In the genomic region with DNA sequence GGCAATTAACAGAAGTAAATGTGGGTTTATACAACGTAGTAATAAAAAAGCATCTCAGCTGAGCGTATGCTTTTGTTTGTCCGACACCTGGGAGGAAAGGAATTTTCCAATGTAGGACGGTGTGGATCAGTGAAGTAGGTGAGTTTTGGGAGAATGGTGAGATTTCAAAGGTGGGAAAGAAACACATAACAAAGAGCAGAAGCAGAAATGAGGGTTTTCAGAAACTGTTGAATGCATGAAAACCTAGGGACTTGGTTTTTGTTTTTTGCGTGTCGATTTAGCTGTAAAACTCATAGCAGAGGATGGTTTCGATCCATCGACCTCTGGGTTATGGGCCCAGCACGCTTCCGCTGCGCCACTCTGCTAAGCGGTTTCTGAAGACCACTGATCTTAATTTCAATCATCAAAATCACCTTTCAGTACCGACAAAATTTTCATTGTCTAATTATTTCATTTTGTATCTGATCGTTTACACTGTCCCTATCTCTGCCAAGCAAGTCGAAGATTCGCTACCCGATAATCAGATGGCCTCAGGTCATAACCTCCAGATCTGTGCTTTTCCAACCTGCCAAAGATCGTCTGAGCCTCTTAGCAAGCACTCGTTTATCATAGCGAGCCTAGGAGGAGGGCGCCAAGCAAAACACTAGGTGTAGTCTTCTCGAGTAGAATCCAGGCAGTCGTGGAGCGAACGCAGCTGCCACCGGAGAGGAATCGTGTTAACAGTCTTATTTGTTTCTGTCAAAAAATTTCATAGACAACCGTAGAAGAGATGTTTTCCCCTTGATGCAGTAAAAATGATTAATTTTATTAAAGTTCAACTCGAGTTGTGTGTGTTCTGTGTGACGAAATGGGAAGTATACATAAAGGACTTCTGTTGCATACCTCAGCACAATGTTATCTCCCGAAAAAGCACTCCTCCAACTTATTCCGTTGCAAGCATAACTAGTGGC, we compare ENCODE assay signal across 1 cellular context.
A peak's percentile ranks its signal among the peaks of the same experiment; 100 is the strongest.
TF ChIP-seq lines count a peak whose summit lies in the region.

No MANE protein-coding gene starts in this region.

TF ChIP-seq in HepG2, 621 proteins besides CTCF, POLR2A, EP300 and RAD21 (continued from another document and continues in another):
- TF ChIP-seq, protein P1, sequence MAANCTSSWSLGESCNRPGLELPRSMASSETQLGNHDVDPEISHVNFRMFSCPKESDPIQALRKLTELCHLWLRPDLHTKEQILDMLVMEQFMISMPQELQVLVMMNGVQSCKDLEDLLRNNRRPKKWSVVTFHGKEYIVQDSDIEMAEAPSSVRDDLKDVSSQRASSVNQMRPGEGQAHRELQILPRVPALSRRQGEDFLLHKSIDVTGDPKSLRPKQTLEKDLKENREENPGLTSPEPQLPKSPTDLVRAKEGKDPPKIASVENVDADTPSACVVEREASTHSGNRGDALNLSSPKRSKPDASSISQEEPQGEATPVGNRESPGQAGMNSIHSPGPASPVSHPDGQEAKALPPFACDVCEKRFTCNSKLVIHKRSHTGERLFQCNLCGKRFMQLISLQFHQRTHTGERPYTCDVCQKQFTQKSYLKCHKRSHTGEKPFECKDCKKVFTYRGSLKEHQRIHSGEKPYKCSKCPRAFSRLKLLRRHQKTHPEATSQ (CRISPR knock-in tag; IDR thresholded peaks at IDR 0.05; ENCODE audit: borderline replicate concordance): no peak
- TF ChIP-seq SIN3A (IDR thresholded peaks at IDR 0.05; ENCODE audit: borderline replicate concordance, low read depth, low read length) (0 out of 2 replicates have a peak, but pooled peaks have one; percentile 21), ELF3 (CRISPR knock-in tag; IDR thresholded peaks at IDR 0.05) (no peak; the same call in 1 of the 2 replicates), ZNF746 (CRISPR knock-in tag; IDR thresholded peaks at IDR 0.05) (no peak), MTF2 (CRISPR knock-in tag; IDR thresholded peaks at IDR 0.05; ENCODE audit: borderline replicate concordance) (0 out of 2 replicates have a peak, but pooled peaks have one; percentile 48), ZNF343 (CRISPR knock-in tag; IDR thresholded peaks at IDR 0.05) (0 out of 2 replicates have a peak, but pooled peaks have one; percentile 40), U2AF1 (optimal IDR thresholded peaks at IDR 0.05; ENCODE audit: low read depth, low read length) (no peak), TBL1XR1 (IDR thresholded peaks at IDR 0.05; ENCODE audit: borderline replicate concordance, low read length, partially characterized antibody) (no peak), CENPX (CRISPR knock-in tag; IDR thresholded peaks at IDR 0.05) (no peak), NPAS2 (CRISPR knock-in tag; IDR thresholded peaks at IDR 0.05; ENCODE audit: borderline replicate concordance) (no peak), ZC3H4 (CRISPR knock-in tag; IDR thresholded peaks at IDR 0.05; ENCODE audit: borderline replicate concordance) (no peak), ZNF768 (CRISPR knock-in tag; IDR thresholded peaks at IDR 0.05) (no peak; the same call in 1 of the 2 replicates), ZNF484 (CRISPR knock-in tag; IDR thresholded peaks at IDR 0.05; ENCODE audit: borderline replicate concordance, low read depth) (no peak), ESRRA (CRISPR knock-in tag; IDR thresholded peaks at IDR 0.05; ENCODE audit: low read depth) (no peak), MIXL1 (CRISPR knock-in tag; IDR thresholded peaks at IDR 0.05) (peak; percentile 44; the same call in 1 of the 2 replicates), MED8 (CRISPR knock-in tag; IDR thresholded peaks at IDR 0.05; ENCODE audit: insufficient replicate concordance) (no peak), ISX (CRISPR knock-in tag; conservative IDR thresholded peaks at IDR 0.05) (no peak), PAF1 (CRISPR knock-in tag; IDR thresholded peaks at IDR 0.05) (no peak), NONO (IDR thresholded peaks at IDR 0.05) (no peak), NONO (CRISPR knock-in tag; conservative IDR thresholded peaks at IDR 0.05) (0 out of 2 replicates have a peak, but pooled peaks have one; percentile 1), FOXM1 (CRISPR knock-in tag; IDR thresholded peaks at IDR 0.05) (no peak), TOE1 (CRISPR knock-in tag; IDR thresholded peaks at IDR 0.05) (no peak; the same call in 1 of the 2 replicates), ZNF891 (CRISPR knock-in tag; IDR thresholded peaks at IDR 0.05) (no peak)
- TF ChIP-seq, protein P2, sequence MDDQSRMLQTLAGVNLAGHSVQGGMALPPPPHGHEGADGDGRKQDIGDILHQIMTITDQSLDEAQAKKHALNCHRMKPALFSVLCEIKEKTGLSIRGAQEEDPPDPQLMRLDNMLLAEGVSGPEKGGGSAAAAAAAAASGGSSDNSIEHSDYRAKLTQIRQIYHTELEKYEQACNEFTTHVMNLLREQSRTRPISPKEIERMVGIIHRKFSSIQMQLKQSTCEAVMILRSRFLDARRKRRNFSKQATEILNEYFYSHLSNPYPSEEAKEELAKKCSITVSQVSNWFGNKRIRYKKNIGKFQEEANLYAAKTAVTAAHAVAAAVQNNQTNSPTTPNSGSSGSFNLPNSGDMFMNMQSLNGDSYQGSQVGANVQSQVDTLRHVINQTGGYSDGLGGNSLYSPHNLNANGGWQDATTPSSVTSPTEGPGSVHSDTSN (CRISPR knock-in tag; IDR thresholded peaks at IDR 0.05; ENCODE audit: borderline replicate concordance): no peak
- TF ChIP-seq, protein P3, sequence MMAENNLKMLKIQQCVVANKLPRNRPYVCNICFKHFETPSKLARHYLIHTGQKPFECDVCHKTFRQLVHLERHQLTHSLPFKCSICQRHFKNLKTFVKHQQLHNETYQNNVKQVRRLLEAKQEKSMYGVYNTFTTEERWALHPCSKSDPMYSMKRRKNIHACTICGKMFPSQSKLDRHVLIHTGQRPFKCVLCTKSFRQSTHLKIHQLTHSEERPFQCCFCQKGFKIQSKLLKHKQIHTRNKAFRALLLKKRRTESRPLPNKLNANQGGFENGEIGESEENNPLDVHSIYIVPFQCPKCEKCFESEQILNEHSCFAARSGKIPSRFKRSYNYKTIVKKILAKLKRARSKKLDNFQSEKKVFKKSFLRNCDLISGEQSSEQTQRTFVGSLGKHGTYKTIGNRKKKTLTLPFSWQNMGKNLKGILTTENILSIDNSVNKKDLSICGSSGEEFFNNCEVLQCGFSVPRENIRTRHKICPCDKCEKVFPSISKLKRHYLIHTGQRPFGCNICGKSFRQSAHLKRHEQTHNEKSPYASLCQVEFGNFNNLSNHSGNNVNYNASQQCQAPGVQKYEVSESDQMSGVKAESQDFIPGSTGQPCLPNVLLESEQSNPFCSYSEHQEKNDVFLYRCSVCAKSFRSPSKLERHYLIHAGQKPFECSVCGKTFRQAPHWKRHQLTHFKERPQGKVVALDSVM (CRISPR knock-in tag; IDR thresholded peaks at IDR 0.05): no peak
- TF ChIP-seq, protein P4, sequence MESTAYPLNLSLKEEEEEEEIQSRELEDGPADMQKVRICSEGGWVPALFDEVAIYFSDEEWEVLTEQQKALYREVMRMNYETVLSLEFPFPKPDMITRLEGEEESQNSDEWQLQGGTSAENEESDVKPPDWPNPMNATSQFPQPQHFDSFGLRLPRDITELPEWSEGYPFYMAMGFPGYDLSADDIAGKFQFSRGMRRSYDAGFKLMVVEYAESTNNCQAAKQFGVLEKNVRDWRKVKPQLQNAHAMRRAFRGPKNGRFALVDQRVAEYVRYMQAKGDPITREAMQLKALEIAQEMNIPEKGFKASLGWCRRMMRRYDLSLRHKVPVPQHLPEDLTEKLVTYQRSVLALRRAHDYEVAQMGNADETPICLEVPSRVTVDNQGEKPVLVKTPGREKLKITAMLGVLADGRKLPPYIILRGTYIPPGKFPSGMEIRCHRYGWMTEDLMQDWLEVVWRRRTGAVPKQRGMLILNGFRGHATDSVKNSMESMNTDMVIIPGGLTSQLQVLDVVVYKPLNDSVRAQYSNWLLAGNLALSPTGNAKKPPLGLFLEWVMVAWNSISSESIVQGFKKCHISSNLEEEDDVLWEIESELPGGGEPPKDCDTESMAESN (CRISPR knock-in tag; conservative IDR thresholded peaks at IDR 0.05): 0 out of 2 replicates have a peak, but pooled peaks have one; percentile 47
- TF ChIP-seq, protein P5, sequence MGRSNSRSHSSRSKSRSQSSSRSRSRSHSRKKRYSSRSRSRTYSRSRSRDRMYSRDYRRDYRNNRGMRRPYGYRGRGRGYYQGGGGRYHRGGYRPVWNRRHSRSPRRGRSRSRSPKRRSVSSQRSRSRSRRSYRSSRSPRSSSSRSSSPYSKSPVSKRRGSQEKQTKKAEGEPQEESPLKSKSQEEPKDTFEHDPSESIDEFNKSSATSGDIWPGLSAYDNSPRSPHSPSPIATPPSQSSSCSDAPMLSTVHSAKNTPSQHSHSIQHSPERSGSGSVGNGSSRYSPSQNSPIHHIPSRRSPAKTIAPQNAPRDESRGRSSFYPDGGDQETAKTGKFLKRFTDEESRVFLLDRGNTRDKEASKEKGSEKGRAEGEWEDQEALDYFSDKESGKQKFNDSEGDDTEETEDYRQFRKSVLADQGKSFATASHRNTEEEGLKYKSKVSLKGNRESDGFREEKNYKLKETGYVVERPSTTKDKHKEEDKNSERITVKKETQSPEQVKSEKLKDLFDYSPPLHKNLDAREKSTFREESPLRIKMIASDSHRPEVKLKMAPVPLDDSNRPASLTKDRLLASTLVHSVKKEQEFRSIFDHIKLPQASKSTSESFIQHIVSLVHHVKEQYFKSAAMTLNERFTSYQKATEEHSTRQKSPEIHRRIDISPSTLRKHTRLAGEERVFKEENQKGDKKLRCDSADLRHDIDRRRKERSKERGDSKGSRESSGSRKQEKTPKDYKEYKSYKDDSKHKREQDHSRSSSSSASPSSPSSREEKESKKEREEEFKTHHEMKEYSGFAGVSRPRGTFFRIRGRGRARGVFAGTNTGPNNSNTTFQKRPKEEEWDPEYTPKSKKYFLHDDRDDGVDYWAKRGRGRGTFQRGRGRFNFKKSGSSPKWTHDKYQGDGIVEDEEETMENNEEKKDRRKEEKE (IDR thresholded peaks at IDR 0.05): no peak
- TF ChIP-seq, protein P6, sequence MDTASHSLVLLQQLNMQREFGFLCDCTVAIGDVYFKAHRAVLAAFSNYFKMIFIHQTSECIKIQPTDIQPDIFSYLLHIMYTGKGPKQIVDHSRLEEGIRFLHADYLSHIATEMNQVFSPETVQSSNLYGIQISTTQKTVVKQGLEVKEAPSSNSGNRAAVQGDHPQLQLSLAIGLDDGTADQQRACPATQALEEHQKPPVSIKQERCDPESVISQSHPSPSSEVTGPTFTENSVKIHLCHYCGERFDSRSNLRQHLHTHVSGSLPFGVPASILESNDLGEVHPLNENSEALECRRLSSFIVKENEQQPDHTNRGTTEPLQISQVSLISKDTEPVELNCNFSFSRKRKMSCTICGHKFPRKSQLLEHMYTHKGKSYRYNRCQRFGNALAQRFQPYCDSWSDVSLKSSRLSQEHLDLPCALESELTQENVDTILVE (CRISPR knock-in tag; IDR thresholded peaks at IDR 0.05): peak; percentile 75
- TF ChIP-seq, protein P7, sequence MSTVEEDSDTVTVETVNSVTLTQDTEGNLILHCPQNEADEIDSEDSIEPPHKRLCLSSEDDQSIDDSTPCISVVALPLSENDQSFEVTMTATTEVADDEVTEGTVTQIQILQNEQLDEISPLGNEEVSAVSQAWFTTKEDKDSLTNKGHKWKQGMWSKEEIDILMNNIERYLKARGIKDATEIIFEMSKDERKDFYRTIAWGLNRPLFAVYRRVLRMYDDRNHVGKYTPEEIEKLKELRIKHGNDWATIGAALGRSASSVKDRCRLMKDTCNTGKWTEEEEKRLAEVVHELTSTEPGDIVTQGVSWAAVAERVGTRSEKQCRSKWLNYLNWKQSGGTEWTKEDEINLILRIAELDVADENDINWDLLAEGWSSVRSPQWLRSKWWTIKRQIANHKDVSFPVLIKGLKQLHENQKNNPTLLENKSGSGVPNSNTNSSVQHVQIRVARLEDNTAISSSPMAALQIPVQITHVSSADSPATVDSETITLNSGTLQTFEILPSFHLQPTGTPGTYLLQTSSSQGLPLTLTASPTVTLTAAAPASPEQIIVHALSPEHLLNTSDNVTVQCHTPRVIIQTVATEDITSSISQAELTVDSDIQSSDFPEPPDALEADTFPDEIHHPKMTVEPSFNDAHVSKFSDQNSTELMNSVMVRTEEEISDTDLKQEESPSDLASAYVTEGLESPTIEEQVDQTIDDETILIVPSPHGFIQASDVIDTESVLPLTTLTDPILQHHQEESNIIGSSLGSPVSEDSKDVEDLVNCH (CRISPR knock-in tag; IDR thresholded peaks at IDR 0.05): no peak
- TF ChIP-seq, protein P8, sequence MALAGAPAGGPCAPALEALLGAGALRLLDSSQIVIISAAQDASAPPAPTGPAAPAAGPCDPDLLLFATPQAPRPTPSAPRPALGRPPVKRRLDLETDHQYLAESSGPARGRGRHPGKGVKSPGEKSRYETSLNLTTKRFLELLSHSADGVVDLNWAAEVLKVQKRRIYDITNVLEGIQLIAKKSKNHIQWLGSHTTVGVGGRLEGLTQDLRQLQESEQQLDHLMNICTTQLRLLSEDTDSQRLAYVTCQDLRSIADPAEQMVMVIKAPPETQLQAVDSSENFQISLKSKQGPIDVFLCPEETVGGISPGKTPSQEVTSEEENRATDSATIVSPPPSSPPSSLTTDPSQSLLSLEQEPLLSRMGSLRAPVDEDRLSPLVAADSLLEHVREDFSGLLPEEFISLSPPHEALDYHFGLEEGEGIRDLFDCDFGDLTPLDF (CRISPR knock-in tag; IDR thresholded peaks at IDR 0.05): peak; percentile 37; the same call in 1 of the 2 replicates
- TF ChIP-seq, protein P9, sequence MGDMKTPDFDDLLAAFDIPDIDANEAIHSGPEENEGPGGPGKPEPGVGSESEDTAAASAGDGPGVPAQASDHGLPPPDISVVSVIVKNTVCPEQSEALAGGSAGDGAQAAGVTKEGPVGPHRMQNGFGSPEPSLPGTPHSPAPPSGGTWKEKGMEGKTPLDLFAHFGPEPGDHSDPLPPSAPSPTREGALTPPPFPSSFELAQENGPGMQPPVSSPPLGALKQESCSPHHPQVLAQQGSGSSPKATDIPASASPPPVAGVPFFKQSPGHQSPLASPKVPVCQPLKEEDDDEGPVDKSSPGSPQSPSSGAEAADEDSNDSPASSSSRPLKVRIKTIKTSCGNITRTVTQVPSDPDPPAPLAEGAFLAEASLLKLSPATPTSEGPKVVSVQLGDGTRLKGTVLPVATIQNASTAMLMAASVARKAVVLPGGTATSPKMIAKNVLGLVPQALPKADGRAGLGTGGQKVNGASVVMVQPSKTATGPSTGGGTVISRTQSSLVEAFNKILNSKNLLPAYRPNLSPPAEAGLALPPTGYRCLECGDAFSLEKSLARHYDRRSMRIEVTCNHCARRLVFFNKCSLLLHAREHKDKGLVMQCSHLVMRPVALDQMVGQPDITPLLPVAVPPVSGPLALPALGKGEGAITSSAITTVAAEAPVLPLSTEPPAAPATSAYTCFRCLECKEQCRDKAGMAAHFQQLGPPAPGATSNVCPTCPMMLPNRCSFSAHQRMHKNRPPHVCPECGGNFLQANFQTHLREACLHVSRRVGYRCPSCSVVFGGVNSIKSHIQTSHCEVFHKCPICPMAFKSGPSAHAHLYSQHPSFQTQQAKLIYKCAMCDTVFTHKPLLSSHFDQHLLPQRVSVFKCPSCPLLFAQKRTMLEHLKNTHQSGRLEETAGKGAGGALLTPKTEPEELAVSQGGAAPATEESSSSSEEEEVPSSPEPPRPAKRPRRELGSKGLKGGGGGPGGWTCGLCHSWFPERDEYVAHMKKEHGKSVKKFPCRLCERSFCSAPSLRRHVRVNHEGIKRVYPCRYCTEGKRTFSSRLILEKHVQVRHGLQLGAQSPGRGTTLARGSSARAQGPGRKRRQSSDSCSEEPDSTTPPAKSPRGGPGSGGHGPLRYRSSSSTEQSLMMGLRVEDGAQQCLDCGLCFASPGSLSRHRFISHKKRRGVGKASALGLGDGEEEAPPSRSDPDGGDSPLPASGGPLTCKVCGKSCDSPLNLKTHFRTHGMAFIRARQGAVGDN (CRISPR knock-in tag; IDR thresholded peaks at IDR 0.05): no peak
